1 cellular context compared by ENCODE assay signal in genomic region chr1:185987611-185988441, GRCh38.
TF ChIP-seq lines count a peak whose summit lies in the region.

No MANE protein-coding gene starts in this region.

TF ChIP-seq in K562, 482 proteins besides CTCF, POLR2A, EP300 and RAD21 (continued from another document):
- TF ChIP-seq ATF6 (CRISPR knock-in tag; IDR thresholded peaks at IDR 0.05) (no peak), ZNF436 (CRISPR knock-in tag; IDR thresholded peaks at IDR 0.05) (no peak)
